1 cellular context compared by ENCODE assay signal in the genomic region with DNA sequence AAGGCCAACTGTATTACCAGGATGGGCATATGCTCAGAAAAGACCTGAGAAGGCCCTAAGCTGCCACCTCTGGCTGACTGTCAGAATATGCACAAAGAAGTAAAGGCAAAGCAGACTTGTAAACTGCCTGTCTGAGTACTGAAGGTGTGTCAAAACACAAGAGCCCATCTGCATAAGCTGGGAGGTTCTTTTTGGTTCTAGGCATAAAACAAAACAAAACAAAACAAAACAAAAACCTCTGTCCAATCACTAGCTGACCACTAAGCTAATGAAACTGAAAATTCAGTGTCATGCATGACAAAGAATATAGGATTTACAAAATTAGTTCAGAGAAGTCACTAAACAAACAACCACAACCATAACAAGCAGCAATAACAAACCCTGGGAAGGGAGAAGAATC.
TF ChIP-seq lines count a peak whose summit lies in the region.

No MANE protein-coding gene starts in this region.

TF ChIP-seq in HepG2, 621 proteins besides CTCF, POLR2A, EP300 and RAD21 (continued from another document):
- TF ChIP-seq ATAD3A (CRISPR knock-in tag; IDR thresholded peaks at IDR 0.05): no peak
- no peak for TF ChIP-seq MTF1 (CRISPR knock-in tag; IDR thresholded peaks at IDR 0.05)
- TF ChIP-seq, protein P1, sequence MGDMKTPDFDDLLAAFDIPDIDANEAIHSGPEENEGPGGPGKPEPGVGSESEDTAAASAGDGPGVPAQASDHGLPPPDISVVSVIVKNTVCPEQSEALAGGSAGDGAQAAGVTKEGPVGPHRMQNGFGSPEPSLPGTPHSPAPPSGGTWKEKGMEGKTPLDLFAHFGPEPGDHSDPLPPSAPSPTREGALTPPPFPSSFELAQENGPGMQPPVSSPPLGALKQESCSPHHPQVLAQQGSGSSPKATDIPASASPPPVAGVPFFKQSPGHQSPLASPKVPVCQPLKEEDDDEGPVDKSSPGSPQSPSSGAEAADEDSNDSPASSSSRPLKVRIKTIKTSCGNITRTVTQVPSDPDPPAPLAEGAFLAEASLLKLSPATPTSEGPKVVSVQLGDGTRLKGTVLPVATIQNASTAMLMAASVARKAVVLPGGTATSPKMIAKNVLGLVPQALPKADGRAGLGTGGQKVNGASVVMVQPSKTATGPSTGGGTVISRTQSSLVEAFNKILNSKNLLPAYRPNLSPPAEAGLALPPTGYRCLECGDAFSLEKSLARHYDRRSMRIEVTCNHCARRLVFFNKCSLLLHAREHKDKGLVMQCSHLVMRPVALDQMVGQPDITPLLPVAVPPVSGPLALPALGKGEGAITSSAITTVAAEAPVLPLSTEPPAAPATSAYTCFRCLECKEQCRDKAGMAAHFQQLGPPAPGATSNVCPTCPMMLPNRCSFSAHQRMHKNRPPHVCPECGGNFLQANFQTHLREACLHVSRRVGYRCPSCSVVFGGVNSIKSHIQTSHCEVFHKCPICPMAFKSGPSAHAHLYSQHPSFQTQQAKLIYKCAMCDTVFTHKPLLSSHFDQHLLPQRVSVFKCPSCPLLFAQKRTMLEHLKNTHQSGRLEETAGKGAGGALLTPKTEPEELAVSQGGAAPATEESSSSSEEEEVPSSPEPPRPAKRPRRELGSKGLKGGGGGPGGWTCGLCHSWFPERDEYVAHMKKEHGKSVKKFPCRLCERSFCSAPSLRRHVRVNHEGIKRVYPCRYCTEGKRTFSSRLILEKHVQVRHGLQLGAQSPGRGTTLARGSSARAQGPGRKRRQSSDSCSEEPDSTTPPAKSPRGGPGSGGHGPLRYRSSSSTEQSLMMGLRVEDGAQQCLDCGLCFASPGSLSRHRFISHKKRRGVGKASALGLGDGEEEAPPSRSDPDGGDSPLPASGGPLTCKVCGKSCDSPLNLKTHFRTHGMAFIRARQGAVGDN (CRISPR knock-in tag; IDR thresholded peaks at IDR 0.05): no peak
- no peak for TF ChIP-seq ASH2L (IDR thresholded peaks at IDR 0.05; ENCODE audit: insufficient read length, low read depth, low read length)
- no peak for TF ChIP-seq KDM5A (IDR thresholded peaks at IDR 0.05; ENCODE audit: borderline replicate concordance, low read length)
- TF ChIP-seq ZNF251 (CRISPR knock-in tag; IDR thresholded peaks at IDR 0.05): no peak
- TF ChIP-seq MTA1 (CRISPR knock-in tag; IDR thresholded peaks at IDR 0.05; ENCODE audit: borderline replicate concordance): no peak
- TF ChIP-seq, protein P2, sequence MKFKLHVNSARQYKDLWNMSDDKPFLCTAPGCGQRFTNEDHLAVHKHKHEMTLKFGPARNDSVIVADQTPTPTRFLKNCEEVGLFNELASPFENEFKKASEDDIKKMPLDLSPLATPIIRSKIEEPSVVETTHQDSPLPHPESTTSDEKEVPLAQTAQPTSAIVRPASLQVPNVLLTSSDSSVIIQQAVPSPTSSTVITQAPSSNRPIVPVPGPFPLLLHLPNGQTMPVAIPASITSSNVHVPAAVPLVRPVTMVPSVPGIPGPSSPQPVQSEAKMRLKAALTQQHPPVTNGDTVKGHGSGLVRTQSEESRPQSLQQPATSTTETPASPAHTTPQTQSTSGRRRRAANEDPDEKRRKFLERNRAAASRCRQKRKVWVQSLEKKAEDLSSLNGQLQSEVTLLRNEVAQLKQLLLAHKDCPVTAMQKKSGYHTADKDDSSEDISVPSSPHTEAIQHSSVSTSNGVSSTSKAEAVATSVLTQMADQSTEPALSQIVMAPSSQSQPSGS (CRISPR knock-in tag; IDR thresholded peaks at IDR 0.05): no peak
- TF ChIP-seq ZSCAN31 (CRISPR knock-in tag; IDR thresholded peaks at IDR 0.05; ENCODE audit: low read depth): no peak
- TF ChIP-seq, protein P3, sequence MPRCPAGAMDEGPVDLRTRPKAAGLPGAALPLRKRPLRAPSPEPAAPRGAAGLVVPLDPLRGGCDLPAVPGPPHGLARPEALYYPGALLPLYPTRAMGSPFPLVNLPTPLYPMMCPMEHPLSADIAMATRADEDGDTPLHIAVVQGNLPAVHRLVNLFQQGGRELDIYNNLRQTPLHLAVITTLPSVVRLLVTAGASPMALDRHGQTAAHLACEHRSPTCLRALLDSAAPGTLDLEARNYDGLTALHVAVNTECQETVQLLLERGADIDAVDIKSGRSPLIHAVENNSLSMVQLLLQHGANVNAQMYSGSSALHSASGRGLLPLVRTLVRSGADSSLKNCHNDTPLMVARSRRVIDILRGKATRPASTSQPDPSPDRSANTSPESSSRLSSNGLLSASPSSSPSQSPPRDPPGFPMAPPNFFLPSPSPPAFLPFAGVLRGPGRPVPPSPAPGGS (CRISPR knock-in tag; IDR thresholded peaks at IDR 0.05): no peak
- TF ChIP-seq, protein P4, sequence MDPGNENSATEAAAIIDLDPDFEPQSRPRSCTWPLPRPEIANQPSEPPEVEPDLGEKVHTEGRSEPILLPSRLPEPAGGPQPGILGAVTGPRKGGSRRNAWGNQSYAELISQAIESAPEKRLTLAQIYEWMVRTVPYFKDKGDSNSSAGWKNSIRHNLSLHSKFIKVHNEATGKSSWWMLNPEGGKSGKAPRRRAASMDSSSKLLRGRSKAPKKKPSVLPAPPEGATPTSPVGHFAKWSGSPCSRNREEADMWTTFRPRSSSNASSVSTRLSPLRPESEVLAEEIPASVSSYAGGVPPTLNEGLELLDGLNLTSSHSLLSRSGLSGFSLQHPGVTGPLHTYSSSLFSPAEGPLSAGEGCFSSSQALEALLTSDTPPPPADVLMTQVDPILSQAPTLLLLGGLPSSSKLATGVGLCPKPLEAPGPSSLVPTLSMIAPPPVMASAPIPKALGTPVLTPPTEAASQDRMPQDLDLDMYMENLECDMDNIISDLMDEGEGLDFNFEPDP (CRISPR knock-in tag; conservative IDR thresholded peaks at IDR 0.05): no peak
